ENCODE assay signal across 8 cellular contexts in genomic region chr1:2232255-2232915, GRCh38. TPM values are rescaled to one million over a fixed set of nuclear protein-coding genes. Genes with fewer than 3 reads are reported as not detected.
A peak's percentile ranks its signal among the peaks of the same experiment; 100 is the strongest.
DNase-seq lines count a peak whose midpoint lies in the region; ATAC-seq and TF ChIP-seq lines count a peak whose summit lies in the region.

No MANE protein-coding gene starts in this region.

- no peak for TF ChIP-seq CTCF in CD8-positive, alpha-beta T cell (IDR thresholded peaks at IDR 0.05)
- no peak for TF ChIP-seq CTCF in activated CD8-positive, alpha-beta T cell treated with anti-CD3 and anti-CD28 coated beads for 36 hours (IDR thresholded peaks at IDR 0.05)
- TF ChIP-seq CTCF in gastroesophageal sphincter (IDR thresholded peaks at IDR 0.05), result no peak

- H3K4me3 ChIP-seq in CD8-positive, alpha-beta T cell (ENCODE audit: low read depth, low read length), result peak overlapping the region; percentile 82
- H3K4me3 ChIP-seq in gastroesophageal sphincter, result peak overlapping the region; percentile 49 to 83
- H3K4me3 ChIP-seq in rectal smooth muscle tissue (ENCODE audit: low read length), result peak overlapping the region; percentile 95

- no peaks in the 10 kb centered on the region for H3K9me3 ChIP-seq in CD8-positive, alpha-beta T cell (ENCODE audit: low read length)
- no peaks in the 10 kb centered on the region for H3K9me3 ChIP-seq in gastroesophageal sphincter

- CTCF ChIA-PET in CD8-positive, alpha-beta T cell (lab: Charles Lee), result interaction anchor here (1.3 to 7.3 kb wide), 6 partner anchors 9 to 80 kb away, joined by 3 to 44 read pairs (median 6); partner anchors contain the start of gene FAAP20
- CTCF ChIA-PET in activated CD8-positive, alpha-beta T cell treated with anti-CD3 and anti-CD28 coated beads for 36 hours (lab: Charles Lee), result interaction anchor here (1.0 to 3.4 kb wide), 5 partner anchors 37 to 149 kb away, joined by 3 to 21 read pairs (median 5); partner anchors contain the start of gene FAAP20

- peak overlapping the region; percentile 99 for H3K27ac Mint-ChIP-seq in CD8-positive, alpha-beta T cell
- H3K27ac Mint-ChIP-seq in activated CD8-positive, alpha-beta T cell treated with anti-CD3 and anti-CD28 coated beads for 36 hours, result peak overlapping the region; percentile 83

- peak overlapping the region; percentile 59 for H3K9ac ChIP-seq in rectal smooth muscle tissue (ENCODE audit: low read length)

- no peak for TF ChIP-seq EP300 in gastroesophageal sphincter (IDR thresholded peaks at IDR 0.05)

- POLR2A ChIA-PET in CD8-positive, alpha-beta T cell (lab: Charles Lee), result interaction anchor here (0.7 to 7.4 kb wide), 8 partner anchors 24 to 315 kb away, joined by 3 to 78 read pairs (median 4); partner anchors contain the start of genes MORN1 and RER1
- POLR2A ChIA-PET in activated CD8-positive, alpha-beta T cell treated with anti-CD3 and anti-CD28 coated beads for 36 hours (lab: Charles Lee), result interaction anchor here (1.0 to 3.2 kb wide), 7 partner anchors 30 to 83 kb away, joined by 3 to 10 read pairs (median 4); partner anchors contain the start of gene FAAP20

- DNase-seq in CD8-positive, alpha-beta T cell, result no peak
- no peak for DNase-seq in activated CD8-positive, alpha-beta T cell treated with anti-CD3 and anti-CD28 coated beads for 36 hours
- no peak for DNase-seq in NCI-H1105 treated with DMSO at 0.1 percent for 48 hours (lab: John Stamatoyannopoulos, UW)

- H3K36me3 ChIP-seq in CD8-positive, alpha-beta T cell (ENCODE audit: insufficient read depth, low read length), result no peaks in the 10 kb centered on the region
- H3K36me3 ChIP-seq in gastroesophageal sphincter (no peaks in the 10 kb centered on the region), rectal smooth muscle tissue (ENCODE audit: control insufficient read depth, insufficient read depth, low read length) (no peaks in the 10 kb centered on the region)

- peak overlapping the region; percentile 84 for H3K27ac ChIP-seq in CD8-positive, alpha-beta T cell (ENCODE audit: low read depth, low read length)
- H3K27ac ChIP-seq in gastroesophageal sphincter (peak overlapping the region; percentile 52 to 93 (median 90)), rectal smooth muscle tissue (ENCODE audit: low read depth, low read length) (peak overlapping the region; percentile 72)

- H3K4me1 Mint-ChIP-seq in CD8-positive, alpha-beta T cell (ENCODE audit: low read depth), result peaks cover 62% of the 10 kb centered on the region
- H3K4me1 Mint-ChIP-seq in activated CD8-positive, alpha-beta T cell treated with anti-CD3 and anti-CD28 coated beads for 36 hours (ENCODE audit: low read depth), result peaks cover 53% of the 10 kb centered on the region

- H3K27me3 ChIP-seq in CD8-positive, alpha-beta T cell (ENCODE audit: insufficient read depth, low read length), result no peaks in the 10 kb centered on the region
- H3K27me3 ChIP-seq in gastroesophageal sphincter (no peaks in the 10 kb centered on the region), rectal smooth muscle tissue (ENCODE audit: control insufficient read depth, insufficient read depth, low read length) (no peaks in the 10 kb centered on the region)

- no peak for ATAC-seq in CD8-positive, alpha-beta T cell
- no peak for ATAC-seq in activated CD8-positive, alpha-beta T cell treated with anti-CD3 and anti-CD28 coated beads for 36 hours
- ATAC-seq in gastroesophageal sphincter (no peak), GM19397 (IDR thresholded peaks at IDR 0.05; ENCODE audit: unreplicated experiment) (no peak), GM21786 (IDR thresholded peaks at IDR 0.05; ENCODE audit: unreplicated experiment) (no peak), GM18519 (IDR thresholded peaks at IDR 0.05; ENCODE audit: low FRiP score, unreplicated experiment) (no peak)

- peaks cover 50% of the 10 kb centered on the region for H3K36me3 Mint-ChIP-seq in CD8-positive, alpha-beta T cell
- peaks cover 35% of the 10 kb centered on the region for H3K36me3 Mint-ChIP-seq in activated CD8-positive, alpha-beta T cell treated with anti-CD3 and anti-CD28 coated beads for 36 hours (ENCODE audit: low read depth)

- 20% methylated on average over 1 of the region's 17 CpGs; no CpG with 5 or more reads in 1 of the 2 donors for WGBS in gastroesophageal sphincter (ENCODE audit: low coverage in 1 of 2), 2 donors

- H3K27me3 Mint-ChIP-seq in CD8-positive, alpha-beta T cell (ENCODE audit: low read depth), result no peaks in the 10 kb centered on the region
- H3K27me3 Mint-ChIP-seq in activated CD8-positive, alpha-beta T cell treated with anti-CD3 and anti-CD28 coated beads for 36 hours, result no peaks in the 10 kb centered on the region

- intact Hi-C loops in CD8-positive, alpha-beta T cell (cut with DNase I, micrococcal nuclease), result loop anchor here in 1 of 2 experiments (10.0 kb wide), 1 partner anchor 312 kb away; no protein-coding TSS in a partner anchor
- intact Hi-C loops in activated CD8-positive, alpha-beta T cell treated with anti-CD3 and anti-CD28 coated beads for 36 hours (cut with micrococcal nuclease), result loop anchor here (5.0 kb wide), 1 partner anchor 60 kb away; no protein-coding TSS in a partner anchor

- no peak for TF ChIP-seq POLR2A in gastroesophageal sphincter (IDR thresholded peaks at IDR 0.05)

- peaks cover 65% of the 10 kb centered on the region for H3K4me1 ChIP-seq in CD8-positive, alpha-beta T cell (ENCODE audit: insufficient read depth, low read length)
- H3K4me1 ChIP-seq in gastroesophageal sphincter, result peaks cover 6 to 81% (median 49%) of the 10 kb centered on the region in 3 donors
- H3K4me1 ChIP-seq in rectal smooth muscle tissue (ENCODE audit: control insufficient read depth, insufficient read depth, low read length), result peaks cover 41% of the 10 kb centered on the region

- H3K9me3 Mint-ChIP-seq in CD8-positive, alpha-beta T cell, result no peaks in the 10 kb centered on the region
- no peaks in the 10 kb centered on the region for H3K9me3 Mint-ChIP-seq in activated CD8-positive, alpha-beta T cell treated with anti-CD3 and anti-CD28 coated beads for 36 hours

- H3K4me3 Mint-ChIP-seq in CD8-positive, alpha-beta T cell, result peak overlapping the region; percentile 98
- peak overlapping the region; percentile 96 for H3K4me3 Mint-ChIP-seq in activated CD8-positive, alpha-beta T cell treated with anti-CD3 and anti-CD28 coated beads for 36 hours

RNA-seq across cellular contexts. Expression of gene SKI, which starts 4.3 kb away (rescaled TPM):
- 100 to 1,000 TPM; 361 to 383 TPM for total RNA-seq in CD8-positive, alpha-beta T cell
- total RNA-seq in activated CD8-positive, alpha-beta T cell treated with anti-CD3 and anti-CD28 coated beads for 36 hours, result 10 to 100 TPM; 27.5 to 28.3 TPM
- 100 to 1,000 TPM in 1 of 4 donors, 10 to 100 TPM in 3; 60.2 to 157 (median 79.0) TPM for total RNA-seq in gastroesophageal sphincter

RNA-seq across cellular contexts. Expression of gene FAAP20, which starts 37.8 kb away (rescaled TPM):
- 10 to 100 TPM; 53.6 to 61.1 TPM for total RNA-seq in CD8-positive, alpha-beta T cell
- 10 to 100 TPM; 64.7 to 71.7 TPM for total RNA-seq in activated CD8-positive, alpha-beta T cell treated with anti-CD3 and anti-CD28 coated beads for 36 hours
- total RNA-seq in gastroesophageal sphincter, result 10 to 100 TPM; 25.8 to 51.1 (median 43.3) TPM
